In the genomic region with DNA sequence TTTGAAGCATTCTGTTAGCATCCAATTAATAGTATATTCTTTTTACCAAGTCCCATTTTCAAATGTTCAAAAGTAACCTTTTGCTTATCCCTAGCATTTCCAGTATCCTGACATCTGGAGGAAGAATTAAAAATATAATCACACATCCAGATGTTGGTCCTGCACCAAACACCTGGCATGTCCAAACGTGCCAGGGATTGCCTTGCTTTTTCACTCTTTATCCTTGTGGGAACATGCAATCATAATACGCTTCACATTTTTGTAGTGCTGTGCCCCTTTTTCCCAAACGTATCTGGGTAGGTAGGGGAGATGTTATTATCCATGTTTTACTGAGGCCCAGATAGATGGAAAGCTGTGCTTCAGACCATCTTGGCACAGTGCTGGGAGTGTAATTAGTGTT, we compare ENCODE assay signal across 22 cellular contexts.
"Had no signal": no experiment of that assay in that cellular context is flagged by ENCODE, and none has a peak within 500 bp of the region (broad histone marks: within the 10 kb centered on the region; RNA-seq: fewer than 3 reads in every experiment).

No MANE protein-coding gene starts in this region.

- H3K36me3 ChIP-seq: MG63, SJCRH30 had no signal

- H3K9me3 ChIP-seq: MG63, SJCRH30 had no signal

- ATAC-seq: Panc1, PC-3, Right ventricle myocardium inferior, SK-N-SH treated with all-trans-retinoic acid at 6 μM for 48 hours had no signal

- H3K4me3 ChIP-seq: MG63, SJCRH30 had no signal

- FAIRE-seq: HTR-8/SVneo had no signal

- H3K27me3 ChIP-seq: MG63, SJCRH30 had no signal

- H3K27ac ChIP-seq: SJCRH30 had no signal

- H3K4me1 ChIP-seq: SJCRH30 had no signal

- DNase-seq: KBM-7; MG63; NCI-H1092; NCI-H1105 treated with DMSO at 0.1 percent for 48 hours; NCI-H1417 treated with DMSO at 0.1 percent for 48 hours; NCI-H187; NCI-H2029; NCI-H2081 treated with DMSO at 0.1 percent for 48 hours; NCI-H2171; NCI-H226; NCI-H446; NCI-H510A; NCI-H524 treated with DMSO at 0.1 percent for 48 hours; NK-92 treated with Interleukin-12 subunit alpha and Interleukin-12 subunit beta, amount 100 ng/mL, for 24 hours; PC-3; SHP77 treated with DMSO at 0.1 percent for 48 hours; SJCRH30; T-helper 1 cell had no signal
